9 cellular contexts compared by ENCODE assay signal in the genomic region with DNA sequence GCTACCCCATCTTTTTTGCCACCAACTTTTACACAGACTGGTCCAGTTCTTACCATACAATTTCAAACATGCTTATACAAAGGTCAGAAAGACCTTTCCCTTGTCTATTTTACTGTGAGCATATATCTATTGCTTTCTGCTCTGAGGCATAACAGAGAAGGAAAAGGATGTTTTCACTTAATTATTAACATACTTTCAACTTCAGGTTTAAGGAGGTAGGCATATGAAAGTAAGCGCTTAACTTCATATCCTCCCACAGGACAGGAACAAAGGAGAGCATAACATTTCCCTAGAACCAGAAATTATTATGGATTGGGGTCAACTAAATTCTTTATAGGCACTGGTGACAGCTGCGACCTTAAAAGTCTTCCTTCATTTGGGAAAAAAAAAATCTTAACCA. TPM values are rescaled to one million over a fixed set of nuclear protein-coding genes. Genes with fewer than 3 reads are reported as not detected.
DNase-seq lines count a peak whose midpoint lies in the region; ATAC-seq and TF ChIP-seq lines count a peak whose summit lies in the region.
"Had no signal": no experiment of that assay in that cellular context is flagged by ENCODE, and none has a peak within 500 bp of the region (broad histone marks: within the 10 kb centered on the region; RNA-seq: fewer than 3 reads in every experiment).

No MANE protein-coding gene starts in this region.

- H3K4me1 ChIP-seq in PC-9 (replicated peaks; ENCODE audit: insufficient read depth) (no peaks in the 10 kb centered on the region), iPS-15b (ENCODE audit: control insufficient read depth, insufficient read depth, low read length) (peaks cover 6% of the 10 kb centered on the region), suprapubic skin (peaks cover 15% of the 10 kb centered on the region)

- ATAC-seq in activated CD8-positive, alpha-beta memory T cell treated with anti-CD3 and anti-CD28 coated beads, Interleukin-2, amount 10 ng/mL, durations not matched to agents 7 days and 5 days: no peak
- no peak for ATAC-seq in GM18519 (IDR thresholded peaks at IDR 0.05; ENCODE audit: low FRiP score, unreplicated experiment)

- no peak overlapping the region for H3K4me2 ChIP-seq in PC-9

- H3K4me3 ChIP-seq in PC-9 (no peak overlapping the region), iPS-15b (ENCODE audit: low read depth, low read length) (peak overlapping the region; percentile 62), suprapubic skin (peak overlapping the region; percentile 58)

- peaks cover 28% of the 10 kb centered on the region for H3K27me3 Mint-ChIP-seq in activated CD8-positive, alpha-beta memory T cell treated with anti-CD3 and anti-CD28 coated beads, Interleukin-2, amount 10 ng/mL, durations not matched to agents 7 days and 5 days

- no peaks in the 10 kb centered on the region for H4K20me1 ChIP-seq in PC-9 (ENCODE audit: insufficient read depth)

- H3K9me3 ChIP-seq in PC-9 (ENCODE audit: insufficient read depth, low read depth): no peaks in the 10 kb centered on the region
- no peaks in the 10 kb centered on the region for H3K9me3 ChIP-seq in iPS-15b (ENCODE audit: control insufficient read depth, insufficient read depth, low read length)
- H3K9me3 ChIP-seq in suprapubic skin: no peaks in the 10 kb centered on the region

- no peaks in the 10 kb centered on the region for H3F3A ChIP-seq in PC-9 (ENCODE audit: insufficient read depth, low read depth)

- peaks cover 13% of the 10 kb centered on the region for H3K36me3 Mint-ChIP-seq in activated CD8-positive, alpha-beta memory T cell treated with anti-CD3 and anti-CD28 coated beads, Interleukin-2, amount 10 ng/mL, durations not matched to agents 7 days and 5 days

- H3K4me3 Mint-ChIP-seq in activated CD8-positive, alpha-beta memory T cell treated with anti-CD3 and anti-CD28 coated beads, Interleukin-2, amount 10 ng/mL, durations not matched to agents 7 days and 5 days: peak overlapping the region; percentile 80

- TF ChIP-seq POLR2A in suprapubic skin (IDR thresholded peaks at IDR 0.05): no peak

- H3K27ac ChIP-seq in PC-9: no peak overlapping the region
- no peak overlapping the region for H3K27ac ChIP-seq in suprapubic skin
- H3K27ac ChIP-seq in substantia nigra (ENCODE audit: low read depth, low read length, poor library complexity, severe bottlenecking): no peak overlapping the region

- H3K36me3 ChIP-seq in PC-9 (ENCODE audit: low read depth) (no peaks in the 10 kb centered on the region), iPS-15b (ENCODE audit: control insufficient read depth, insufficient read depth, low read length) (no peaks in the 10 kb centered on the region), suprapubic skin (no peaks in the 10 kb centered on the region)

- peaks cover 15% of the 10 kb centered on the region for H3K4me1 Mint-ChIP-seq in activated CD8-positive, alpha-beta memory T cell treated with anti-CD3 and anti-CD28 coated beads, Interleukin-2, amount 10 ng/mL, durations not matched to agents 7 days and 5 days

- DNase-seq in activated CD8-positive, alpha-beta memory T cell treated with anti-CD3 and anti-CD28 coated beads, Interleukin-2, amount 10 ng/mL, durations not matched to agents 7 days and 5 days: no peak
- DNase-seq in activated CD8-positive, alpha-beta memory T cell treated with anti-CD3 and anti-CD28 coated beads for 24 hours: no peak
- DNase-seq in PC-9 (no peak), suprapubic skin (ENCODE audit: low spot score in 2 of 2) (no peak), SK-N-DZ (ENCODE audit: low spot score) (no peak), substantia nigra (lab: John Stamatoyannopoulos, UW) (no peak)

- WGBS in suprapubic skin: 52% methylated on average over 2 of the region's 2 CpGs

- peaks cover 3% of the 10 kb centered on the region for H3K9me3 Mint-ChIP-seq in activated CD8-positive, alpha-beta memory T cell treated with anti-CD3 and anti-CD28 coated beads, Interleukin-2, amount 10 ng/mL, durations not matched to agents 7 days and 5 days (ENCODE audit: low read depth)

- POLR2A ChIA-PET in PC-9 (lab: Charles Lee; ENCODE audit: unreplicated experiment): no interaction called here

- CTCF ChIA-PET in activated CD8-positive, alpha-beta memory T cell treated with anti-CD3 and anti-CD28 coated beads, Interleukin-2, amount 10 ng/mL, durations not matched to agents 7 days and 5 days (lab: Charles Lee): no interaction called here
- CTCF ChIA-PET in PC-9 (lab: Charles Lee): no interaction called here

- TSS peak; percentile 16 for BruUV-seq in PC-9 (replicated peaks; lab: Mats Ljungman, UMichigan)

- peaks cover 8% of the 10 kb centered on the region; the same call in 1 of the 2 replicates for H3K27me3 ChIP-seq in PC-9 (ENCODE audit: insufficient read depth, low read depth)
- no peaks in the 10 kb centered on the region for H3K27me3 ChIP-seq in iPS-15b (ENCODE audit: control insufficient read depth, insufficient read depth, low read length)
- peaks cover 20% of the 10 kb centered on the region for H3K27me3 ChIP-seq in suprapubic skin

- H3K79me2 ChIP-seq in PC-9 (ENCODE audit: low read depth): no peaks in the 10 kb centered on the region

- H3K9ac ChIP-seq in iPS-15b (ENCODE audit: low read depth, low read length): no peak overlapping the region

- no peak for TF ChIP-seq EP300 in suprapubic skin (IDR thresholded peaks at IDR 0.05)

- H2AFZ ChIP-seq in PC-9: no peak overlapping the region

- H3K9me2 ChIP-seq in PC-9 (ENCODE audit: insufficient read depth): no peaks in the 10 kb centered on the region

- intact Hi-C loops in PC-9 (cut with micrococcal nuclease; ENCODE audit: unreplicated experiment): no loop called here

- TF ChIP-seq CTCF in PC-9 (conservative IDR thresholded peaks at IDR 0.05) (no peak), suprapubic skin (IDR thresholded peaks at IDR 0.05) (no peak)

- H3K27ac Mint-ChIP-seq in activated CD8-positive, alpha-beta memory T cell treated with anti-CD3 and anti-CD28 coated beads, Interleukin-2, amount 10 ng/mL, durations not matched to agents 7 days and 5 days: no peak overlapping the region

RNA-seq across cellular contexts. Expression of gene MYEF2, which starts 1.1 kb away (rescaled TPM):
- total RNA-seq in activated CD8-positive, alpha-beta memory T cell treated with anti-CD3 and anti-CD28 coated beads, Interleukin-2, amount 10 ng/mL, durations not matched to agents 7 days and 5 days: 10 to 100 TPM; 19.9 to 25.8 TPM
- total RNA-seq in PC-9 (2021): 1.7 and 2.1 TPM in 2 replicates
- 10 to 100 TPM in 1 of 4 donors, 1 to 10 TPM in 3; 3.4 to 16.3 (median 5.9) TPM for total RNA-seq in suprapubic skin
- polyA plus RNA-seq in SK-N-DZ (2014; cell fraction: cytosol; rRNA removed): 34.3 and 39.8 TPM in 2 replicates
- polyA plus RNA-seq in SK-N-DZ (2014; cell fraction: nucleus; rRNA removed): 82.4 and 136 TPM in 2 replicates

RNA-seq across cellular contexts. Expression of gene CTXN2, which starts 14.5 kb away (rescaled TPM):
- total RNA-seq in activated CD8-positive, alpha-beta memory T cell treated with anti-CD3 and anti-CD28 coated beads, Interleukin-2, amount 10 ng/mL, durations not matched to agents 7 days and 5 days: not detected
- total RNA-seq in PC-9 (2021) (not detected in 2 replicates), suprapubic skin (not detected)
- polyA plus RNA-seq in SK-N-DZ (2014; cell fraction: cytosol; rRNA removed): 0.05 and 0.37 TPM in 2 replicates
- polyA plus RNA-seq in SK-N-DZ (2014; cell fraction: nucleus; rRNA removed): 0.21 and 0.27 TPM in 2 replicates
- total RNA-seq: K562 had no signal
- polyA plus RNA-seq: K562 had no signal

RNA-seq across cellular contexts. Expression of gene SLC12A1, which starts 29.1 kb away (rescaled TPM):
- not detected for total RNA-seq in activated CD8-positive, alpha-beta memory T cell treated with anti-CD3 and anti-CD28 coated beads, Interleukin-2, amount 10 ng/mL, durations not matched to agents 7 days and 5 days
- not detected in 2 replicates for total RNA-seq in PC-9 (2021)
- total RNA-seq in suprapubic skin: not detected
- polyA plus RNA-seq in SK-N-DZ (2014; cell fraction: cytosol; rRNA removed): not detected in 2 replicates
- polyA plus RNA-seq in SK-N-DZ (2014; cell fraction: nucleus; rRNA removed): 0.13 and 0.21 TPM in 2 replicates
- total RNA-seq: K562 had no signal
- polyA plus RNA-seq: K562 had no signal

RNA-seq across cellular contexts. Expression of gene SLC24A5, which starts 56.2 kb away (rescaled TPM):
- total RNA-seq in activated CD8-positive, alpha-beta memory T cell treated with anti-CD3 and anti-CD28 coated beads, Interleukin-2, amount 10 ng/mL, durations not matched to agents 7 days and 5 days: not detected
- not detected in 2 replicates for total RNA-seq in PC-9 (2021)
- total RNA-seq in suprapubic skin: 10 to 100 TPM in 1 of 4 donors, 1 to 10 TPM in 3; 3.9 to 13.0 (median 6.9) TPM
- polyA plus RNA-seq in SK-N-DZ (2014; cell fraction: cytosol; rRNA removed): 0.62 and 1.2 TPM in 2 replicates
- polyA plus RNA-seq in SK-N-DZ (2014; cell fraction: nucleus; rRNA removed): 0.21 TPM in 1 of 2 replicates, not detected in the other
- total RNA-seq: K562 had no signal
- polyA plus RNA-seq: K562 had no signal
